Comparison of ENCODE assay signal across 15 cellular contexts in the genomic region with DNA sequence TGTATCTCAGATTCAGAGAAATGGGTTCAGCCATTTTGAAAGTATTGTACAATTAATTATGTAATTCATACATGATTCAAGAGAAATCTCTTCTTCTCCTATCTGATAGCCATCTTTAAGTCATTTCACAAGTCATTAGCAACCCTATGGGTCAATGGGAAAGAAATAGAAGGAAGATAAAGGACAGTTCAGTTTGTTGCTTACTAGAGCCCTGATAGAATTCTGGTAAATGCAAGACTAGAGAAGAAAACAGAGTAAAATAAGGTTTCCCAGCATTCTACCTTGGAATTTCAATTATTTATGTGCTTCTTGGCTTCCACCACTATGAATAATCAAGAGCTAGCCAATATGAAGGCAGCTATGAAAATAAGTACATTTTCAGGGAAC.
"Had no signal": no experiment of that assay in that cellular context is flagged by ENCODE, and none has a peak within 500 bp of the region (broad histone marks: within the 10 kb centered on the region; RNA-seq: fewer than 3 reads in every experiment).

No MANE protein-coding gene starts in this region.

- H3K27me3 ChIP-seq: upper lobe of right lung had no signal

- H3K9me3 Mint-ChIP-seq: activated CD4-positive, alpha-beta memory T cell treated with anti-CD3 and anti-CD28 coated beads for 36 hours; activated naive CD8-positive, alpha-beta T cell treated with anti-CD3 and anti-CD28 coated beads for 36 hours; activated T-cell treated with anti-CD3 and anti-CD28 coated beads, Interleukin-2, amount 50 U/mL, for 4 hours; nephron progenitor cell; T-cell had no signal

- DNase-seq: activated CD4-positive, alpha-beta memory T cell treated with anti-CD3 and anti-CD28 coated beads for 36 hours; activated gamma-delta T cell treated with Interleukin-2 at 50 U/mL for 16 hours; activated naive CD8-positive, alpha-beta T cell treated with anti-CD3 and anti-CD28 coated beads for 36 hours; activated T-cell treated with anti-CD3 and anti-CD28 coated beads, Interleukin-2, amount 50 U/mL, for 4 hours; effector CD8-positive, alpha-beta T cell; hypothalamus; left colon; nephron progenitor cell; stimulated activated CD4-positive, alpha-beta T cell treated with anti-CD3 and anti-CD28 coated beads, Interleukin-2, amount 100 ng/mL, for 48 hours; stimulated activated naive CD8-positive, alpha-beta T cell treated with anti-CD3 and anti-CD28 coated beads, Interleukin-15, Interleukin-2, amounts not matched to agents 100 U/mL and 50 U/mL, for 24 hours; T-cell; upper lobe of right lung had no signal

- H3K4me1 Mint-ChIP-seq: activated naive CD8-positive, alpha-beta T cell treated with anti-CD3 and anti-CD28 coated beads for 36 hours; T-cell had no signal

- H3K4me3 Mint-ChIP-seq: activated CD4-positive, alpha-beta memory T cell treated with anti-CD3 and anti-CD28 coated beads for 36 hours; activated naive CD8-positive, alpha-beta T cell treated with anti-CD3 and anti-CD28 coated beads for 36 hours; activated T-cell treated with anti-CD3 and anti-CD28 coated beads, Interleukin-2, amount 50 U/mL, for 4 hours; nephron progenitor cell; T-cell had no signal

- H3K27ac Mint-ChIP-seq: activated CD4-positive, alpha-beta memory T cell treated with anti-CD3 and anti-CD28 coated beads for 36 hours; activated naive CD8-positive, alpha-beta T cell treated with anti-CD3 and anti-CD28 coated beads for 36 hours; nephron progenitor cell; T-cell had no signal

- H3K36me3 Mint-ChIP-seq: activated CD4-positive, alpha-beta memory T cell treated with anti-CD3 and anti-CD28 coated beads for 36 hours; activated naive CD8-positive, alpha-beta T cell treated with anti-CD3 and anti-CD28 coated beads for 36 hours; T-cell had no signal

- H3K27me3 Mint-ChIP-seq: activated CD4-positive, alpha-beta memory T cell treated with anti-CD3 and anti-CD28 coated beads for 36 hours had no signal

- H3K36me3 ChIP-seq: upper lobe of right lung had no signal

- H3K27ac ChIP-seq: coronary artery, upper lobe of right lung, VCaP had no signal

- ATAC-seq: activated T-cell treated with anti-CD3 and anti-CD28 coated beads, Interleukin-2, amount 50 U/mL, for 4 hours; left colon; sciatic nerve; stimulated activated naive CD8-positive, alpha-beta T cell treated with anti-CD3 and anti-CD28 coated beads, Interleukin-15, Interleukin-2, amounts not matched to agents 100 U/mL and 50 U/mL, for 24 hours; T-cell; upper lobe of right lung had no signal

- H3K4me3 ChIP-seq: coronary artery, upper lobe of right lung had no signal
